In the genomic region with DNA sequence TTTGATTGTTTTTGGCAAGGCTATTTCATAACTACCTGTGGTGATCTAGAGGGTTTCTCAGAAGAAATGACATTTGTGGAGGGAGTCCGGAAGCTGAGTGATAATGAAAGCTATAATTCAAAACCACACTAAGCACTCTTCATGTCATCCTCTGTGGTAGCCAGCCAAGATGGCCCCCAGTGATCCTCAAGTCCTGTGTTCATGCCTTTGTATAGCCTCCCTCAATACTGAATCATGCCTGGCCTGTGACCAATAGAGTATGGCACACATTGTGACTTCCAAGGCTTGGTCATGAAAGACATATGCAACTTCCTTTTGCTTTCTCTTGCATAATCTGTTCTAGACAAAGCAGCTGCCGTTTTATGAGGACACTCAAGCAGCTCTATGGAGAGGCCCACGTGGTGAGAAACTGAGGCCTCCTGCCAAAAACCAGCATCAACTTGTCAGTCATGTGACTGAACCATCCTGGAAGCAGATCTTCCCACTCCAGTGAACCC, we compare ENCODE assay signal across 1 cellular context.
A peak's percentile ranks its signal among the peaks of the same experiment; 100 is the strongest.
TF ChIP-seq lines count a peak whose summit lies in the region.

No MANE protein-coding gene starts in this region.

TF ChIP-seq in K562, 482 proteins besides CTCF, POLR2A, EP300 and RAD21 (continued from another document and continues in another):
- TF ChIP-seq, protein P1, sequence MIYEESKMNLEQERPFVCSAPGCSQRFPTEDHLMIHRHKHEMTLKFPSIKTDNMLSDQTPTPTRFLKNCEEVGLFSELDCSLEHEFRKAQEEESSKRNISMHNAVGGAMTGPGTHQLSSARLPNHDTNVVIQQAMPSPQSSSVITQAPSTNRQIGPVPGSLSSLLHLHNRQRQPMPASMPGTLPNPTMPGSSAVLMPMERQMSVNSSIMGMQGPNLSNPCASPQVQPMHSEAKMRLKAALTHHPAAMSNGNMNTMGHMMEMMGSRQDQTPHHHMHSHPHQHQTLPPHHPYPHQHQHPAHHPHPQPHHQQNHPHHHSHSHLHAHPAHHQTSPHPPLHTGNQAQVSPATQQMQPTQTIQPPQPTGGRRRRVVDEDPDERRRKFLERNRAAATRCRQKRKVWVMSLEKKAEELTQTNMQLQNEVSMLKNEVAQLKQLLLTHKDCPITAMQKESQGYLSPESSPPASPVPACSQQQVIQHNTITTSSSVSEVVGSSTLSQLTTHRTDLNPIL (CRISPR knock-in tag; IDR thresholded peaks at IDR 0.05): no peak
- TF ChIP-seq SRSF3 (IDR thresholded peaks at IDR 0.05; ENCODE audit: insufficient read depth, low read length) (no peak), FOS (IDR thresholded peaks at IDR 0.05; ENCODE audit: extremely low read depth, insufficient read length) (no peak), ILF3 (IDR thresholded peaks at IDR 0.05; ENCODE audit: borderline replicate concordance) (no peak), SAP30 (IDR thresholded peaks at IDR 0.05; ENCODE audit: borderline replicate concordance, insufficient read depth, low read depth, low read length, poor library complexity, severe bottlenecking) (no peak), CBFB (CRISPR knock-in tag; IDR thresholded peaks at IDR 0.05) (no peak), NCOA2 (IDR thresholded peaks at IDR 0.05; ENCODE audit: partially characterized antibody in 2 of 2) (no peak), CEBPB (tag; IDR thresholded peaks at IDR 0.05) (peak; percentile 73), KLF1 (tag; IDR thresholded peaks at IDR 0.05) (no peak), FOSL1 (tag; conservative IDR thresholded peaks at IDR 0.05) (no peak), ADNP (tag; IDR thresholded peaks at IDR 0.05) (no peak), SPI1 (IDR thresholded peaks at IDR 0.05; ENCODE audit: borderline replicate concordance, low read depth, low read length) (no peak), HNRNPUL1 (IDR thresholded peaks at IDR 0.05; ENCODE audit: low read length) (no peak), ZNF174 (CRISPR knock-in tag; IDR thresholded peaks at IDR 0.05) (no peak), SMAD2 (IDR thresholded peaks at IDR 0.05; ENCODE audit: low read depth, low read length) (no peak), SNRNP70 (optimal IDR thresholded peaks at IDR 0.05; ENCODE audit: low read depth, low read length) (no peak), JUND (IDR thresholded peaks at IDR 0.05; ENCODE audit: borderline replicate concordance, low read depth, low read length) (no peak), JUND (tag; IDR thresholded peaks at IDR 0.05; ENCODE audit: borderline replicate concordance, low read depth, low read length) (no peak; the same call in 2 of the 3 replicates), MXI1 (IDR thresholded peaks at IDR 0.05; ENCODE audit: low read depth, low read length) (no peak), NR3C1 (CRISPR knock-in tag; IDR thresholded peaks at IDR 0.05) (no peak), RAD51 (IDR thresholded peaks at IDR 0.05; ENCODE audit: borderline replicate concordance, low read depth) (peak; percentile 33; the same call in 1 of the 2 replicates), ZNF232 (CRISPR knock-in tag; IDR thresholded peaks at IDR 0.05) (no peak), NFE2 (IDR thresholded peaks at IDR 0.05; ENCODE audit: low read depth) (no peak)
- TF ChIP-seq, protein P2, sequence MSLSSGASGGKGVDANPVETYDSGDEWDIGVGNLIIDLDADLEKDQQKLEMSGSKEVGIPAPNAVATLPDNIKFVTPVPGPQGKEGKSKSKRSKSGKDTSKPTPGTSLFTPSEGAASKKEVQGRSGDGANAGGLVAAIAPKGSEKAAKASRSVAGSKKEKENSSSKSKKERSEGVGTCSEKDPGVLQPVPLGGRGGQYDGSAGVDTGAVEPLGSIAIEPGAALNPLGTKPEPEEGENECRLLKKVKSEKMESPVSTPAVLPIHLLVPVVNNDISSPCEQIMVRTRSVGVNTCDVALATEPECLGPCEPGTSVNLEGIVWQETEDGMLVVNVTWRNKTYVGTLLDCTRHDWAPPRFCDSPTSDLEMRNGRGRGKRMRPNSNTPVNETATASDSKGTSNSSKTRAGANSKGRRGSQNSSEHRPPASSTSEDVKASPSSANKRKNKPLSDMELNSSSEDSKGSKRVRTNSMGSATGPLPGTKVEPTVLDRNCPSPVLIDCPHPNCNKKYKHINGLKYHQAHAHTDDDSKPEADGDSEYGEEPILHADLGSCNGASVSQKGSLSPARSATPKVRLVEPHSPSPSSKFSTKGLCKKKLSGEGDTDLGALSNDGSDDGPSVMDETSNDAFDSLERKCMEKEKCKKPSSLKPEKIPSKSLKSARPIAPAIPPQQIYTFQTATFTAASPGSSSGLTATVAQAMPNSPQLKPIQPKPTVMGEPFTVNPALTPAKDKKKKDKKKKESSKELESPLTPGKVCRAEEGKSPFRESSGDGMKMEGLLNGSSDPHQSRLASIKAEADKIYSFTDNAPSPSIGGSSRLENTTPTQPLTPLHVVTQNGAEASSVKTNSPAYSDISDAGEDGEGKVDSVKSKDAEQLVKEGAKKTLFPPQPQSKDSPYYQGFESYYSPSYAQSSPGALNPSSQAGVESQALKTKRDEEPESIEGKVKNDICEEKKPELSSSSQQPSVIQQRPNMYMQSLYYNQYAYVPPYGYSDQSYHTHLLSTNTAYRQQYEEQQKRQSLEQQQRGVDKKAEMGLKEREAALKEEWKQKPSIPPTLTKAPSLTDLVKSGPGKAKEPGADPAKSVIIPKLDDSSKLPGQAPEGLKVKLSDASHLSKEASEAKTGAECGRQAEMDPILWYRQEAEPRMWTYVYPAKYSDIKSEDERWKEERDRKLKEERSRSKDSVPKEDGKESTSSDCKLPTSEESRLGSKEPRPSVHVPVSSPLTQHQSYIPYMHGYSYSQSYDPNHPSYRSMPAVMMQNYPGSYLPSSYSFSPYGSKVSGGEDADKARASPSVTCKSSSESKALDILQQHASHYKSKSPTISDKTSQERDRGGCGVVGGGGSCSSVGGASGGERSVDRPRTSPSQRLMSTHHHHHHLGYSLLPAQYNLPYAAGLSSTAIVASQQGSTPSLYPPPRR (CRISPR knock-in tag; IDR thresholded peaks at IDR 0.05; ENCODE audit: borderline replicate concordance): no peak
- TF ChIP-seq, protein P3, sequence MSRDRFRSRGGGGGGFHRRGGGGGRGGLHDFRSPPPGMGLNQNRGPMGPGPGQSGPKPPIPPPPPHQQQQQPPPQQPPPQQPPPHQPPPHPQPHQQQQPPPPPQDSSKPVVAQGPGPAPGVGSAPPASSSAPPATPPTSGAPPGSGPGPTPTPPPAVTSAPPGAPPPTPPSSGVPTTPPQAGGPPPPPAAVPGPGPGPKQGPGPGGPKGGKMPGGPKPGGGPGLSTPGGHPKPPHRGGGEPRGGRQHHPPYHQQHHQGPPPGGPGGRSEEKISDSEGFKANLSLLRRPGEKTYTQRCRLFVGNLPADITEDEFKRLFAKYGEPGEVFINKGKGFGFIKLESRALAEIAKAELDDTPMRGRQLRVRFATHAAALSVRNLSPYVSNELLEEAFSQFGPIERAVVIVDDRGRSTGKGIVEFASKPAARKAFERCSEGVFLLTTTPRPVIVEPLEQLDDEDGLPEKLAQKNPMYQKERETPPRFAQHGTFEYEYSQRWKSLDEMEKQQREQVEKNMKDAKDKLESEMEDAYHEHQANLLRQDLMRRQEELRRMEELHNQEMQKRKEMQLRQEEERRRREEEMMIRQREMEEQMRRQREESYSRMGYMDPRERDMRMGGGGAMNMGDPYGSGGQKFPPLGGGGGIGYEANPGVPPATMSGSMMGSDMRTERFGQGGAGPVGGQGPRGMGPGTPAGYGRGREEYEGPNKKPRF (IDR thresholded peaks at IDR 0.05; ENCODE audit: low read depth, low read length): no peak
- TF ChIP-seq, protein P4, sequence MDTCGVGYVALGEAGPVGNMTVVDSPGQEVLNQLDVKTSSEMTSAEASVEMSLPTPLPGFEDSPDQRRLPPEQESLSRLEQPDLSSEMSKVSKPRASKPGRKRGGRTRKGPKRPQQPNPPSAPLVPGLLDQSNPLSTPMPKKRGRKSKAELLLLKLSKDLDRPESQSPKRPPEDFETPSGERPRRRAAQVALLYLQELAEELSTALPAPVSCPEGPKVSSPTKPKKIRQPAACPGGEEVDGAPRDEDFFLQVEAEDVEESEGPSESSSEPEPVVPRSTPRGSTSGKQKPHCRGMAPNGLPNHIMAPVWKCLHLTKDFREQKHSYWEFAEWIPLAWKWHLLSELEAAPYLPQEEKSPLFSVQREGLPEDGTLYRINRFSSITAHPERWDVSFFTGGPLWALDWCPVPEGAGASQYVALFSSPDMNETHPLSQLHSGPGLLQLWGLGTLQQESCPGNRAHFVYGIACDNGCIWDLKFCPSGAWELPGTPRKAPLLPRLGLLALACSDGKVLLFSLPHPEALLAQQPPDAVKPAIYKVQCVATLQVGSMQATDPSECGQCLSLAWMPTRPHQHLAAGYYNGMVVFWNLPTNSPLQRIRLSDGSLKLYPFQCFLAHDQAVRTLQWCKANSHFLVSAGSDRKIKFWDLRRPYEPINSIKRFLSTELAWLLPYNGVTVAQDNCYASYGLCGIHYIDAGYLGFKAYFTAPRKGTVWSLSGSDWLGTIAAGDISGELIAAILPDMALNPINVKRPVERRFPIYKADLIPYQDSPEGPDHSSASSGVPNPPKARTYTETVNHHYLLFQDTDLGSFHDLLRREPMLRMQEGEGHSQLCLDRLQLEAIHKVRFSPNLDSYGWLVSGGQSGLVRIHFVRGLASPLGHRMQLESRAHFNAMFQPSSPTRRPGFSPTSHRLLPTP (IDR thresholded peaks at IDR 0.05; ENCODE audit: borderline replicate concordance, extremely low read depth, insufficient read length): no peak
- TF ChIP-seq, protein P5, sequence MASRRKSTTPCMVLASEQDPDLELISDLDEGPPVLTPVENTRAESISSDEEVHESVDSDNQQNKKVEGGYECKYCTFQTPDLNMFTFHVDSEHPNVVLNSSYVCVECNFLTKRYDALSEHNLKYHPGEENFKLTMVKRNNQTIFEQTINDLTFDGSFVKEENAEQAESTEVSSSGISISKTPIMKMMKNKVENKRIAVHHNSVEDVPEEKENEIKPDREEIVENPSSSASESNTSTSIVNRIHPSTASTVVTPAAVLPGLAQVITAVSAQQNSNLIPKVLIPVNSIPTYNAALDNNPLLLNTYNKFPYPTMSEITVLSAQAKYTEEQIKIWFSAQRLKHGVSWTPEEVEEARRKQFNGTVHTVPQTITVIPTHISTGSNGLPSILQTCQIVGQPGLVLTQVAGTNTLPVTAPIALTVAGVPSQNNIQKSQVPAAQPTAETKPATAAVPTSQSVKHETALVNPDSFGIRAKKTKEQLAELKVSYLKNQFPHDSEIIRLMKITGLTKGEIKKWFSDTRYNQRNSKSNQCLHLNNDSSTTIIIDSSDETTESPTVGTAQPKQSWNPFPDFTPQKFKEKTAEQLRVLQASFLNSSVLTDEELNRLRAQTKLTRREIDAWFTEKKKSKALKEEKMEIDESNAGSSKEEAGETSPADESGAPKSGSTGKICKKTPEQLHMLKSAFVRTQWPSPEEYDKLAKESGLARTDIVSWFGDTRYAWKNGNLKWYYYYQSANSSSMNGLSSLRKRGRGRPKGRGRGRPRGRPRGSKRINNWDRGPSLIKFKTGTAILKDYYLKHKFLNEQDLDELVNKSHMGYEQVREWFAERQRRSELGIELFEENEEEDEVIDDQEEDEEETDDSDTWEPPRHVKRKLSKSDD (conservative IDR thresholded peaks at IDR 0.05; ENCODE audit: low read length): no peak
- TF ChIP-seq, protein P6, sequence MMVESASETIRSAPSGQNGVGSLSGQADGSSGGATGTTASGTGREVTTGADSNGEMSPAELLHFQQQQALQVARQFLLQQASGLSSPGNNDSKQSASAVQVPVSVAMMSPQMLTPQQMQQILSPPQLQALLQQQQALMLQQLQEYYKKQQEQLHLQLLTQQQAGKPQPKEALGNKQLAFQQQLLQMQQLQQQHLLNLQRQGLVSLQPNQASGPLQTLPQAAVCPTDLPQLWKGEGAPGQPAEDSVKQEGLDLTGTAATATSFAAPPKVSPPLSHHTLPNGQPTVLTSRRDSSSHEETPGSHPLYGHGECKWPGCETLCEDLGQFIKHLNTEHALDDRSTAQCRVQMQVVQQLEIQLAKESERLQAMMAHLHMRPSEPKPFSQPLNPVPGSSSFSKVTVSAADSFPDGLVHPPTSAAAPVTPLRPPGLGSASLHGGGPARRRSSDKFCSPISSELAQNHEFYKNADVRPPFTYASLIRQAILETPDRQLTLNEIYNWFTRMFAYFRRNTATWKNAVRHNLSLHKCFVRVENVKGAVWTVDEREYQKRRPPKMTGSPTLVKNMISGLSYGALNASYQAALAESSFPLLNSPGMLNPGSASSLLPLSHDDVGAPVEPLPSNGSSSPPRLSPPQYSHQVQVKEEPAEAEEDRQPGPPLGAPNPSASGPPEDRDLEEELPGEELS (CRISPR knock-in tag; IDR thresholded peaks at IDR 0.05; ENCODE audit: borderline replicate concordance): no peak
- TF ChIP-seq, protein P7, sequence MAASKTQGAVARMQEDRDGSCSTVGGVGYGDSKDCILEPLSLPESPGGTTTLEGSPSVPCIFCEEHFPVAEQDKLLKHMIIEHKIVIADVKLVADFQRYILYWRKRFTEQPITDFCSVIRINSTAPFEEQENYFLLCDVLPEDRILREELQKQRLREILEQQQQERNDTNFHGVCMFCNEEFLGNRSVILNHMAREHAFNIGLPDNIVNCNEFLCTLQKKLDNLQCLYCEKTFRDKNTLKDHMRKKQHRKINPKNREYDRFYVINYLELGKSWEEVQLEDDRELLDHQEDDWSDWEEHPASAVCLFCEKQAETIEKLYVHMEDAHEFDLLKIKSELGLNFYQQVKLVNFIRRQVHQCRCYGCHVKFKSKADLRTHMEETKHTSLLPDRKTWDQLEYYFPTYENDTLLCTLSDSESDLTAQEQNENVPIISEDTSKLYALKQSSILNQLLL (CRISPR knock-in tag; IDR thresholded peaks at IDR 0.05; ENCODE audit: borderline replicate concordance): no peak
- TF ChIP-seq, protein P8, sequence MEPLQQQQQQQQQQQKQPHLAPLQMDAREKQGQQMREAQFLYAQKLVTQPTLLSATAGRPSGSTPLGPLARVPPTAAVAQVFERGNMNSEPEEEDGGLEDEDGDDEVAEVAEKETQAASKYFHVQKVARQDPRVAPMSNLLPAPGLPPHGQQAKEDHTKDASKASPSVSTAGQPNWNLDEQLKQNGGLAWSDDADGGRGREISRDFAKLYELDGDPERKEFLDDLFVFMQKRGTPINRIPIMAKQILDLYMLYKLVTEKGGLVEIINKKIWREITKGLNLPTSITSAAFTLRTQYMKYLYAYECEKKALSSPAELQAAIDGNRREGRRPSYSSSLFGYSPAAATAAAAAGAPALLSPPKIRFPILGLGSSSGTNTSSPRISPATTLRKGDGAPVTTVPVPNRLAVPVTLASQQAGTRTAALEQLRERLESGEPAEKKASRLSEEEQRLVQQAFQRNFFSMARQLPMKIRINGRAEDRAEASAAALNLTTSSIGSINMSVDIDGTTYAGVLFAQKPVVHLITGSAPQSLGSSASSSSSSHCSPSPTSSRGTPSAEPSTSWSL (CRISPR knock-in tag; IDR thresholded peaks at IDR 0.05; ENCODE audit: borderline replicate concordance): no peak
